Comparison of ENCODE assay signal across 18 cellular contexts in the genomic region with DNA sequence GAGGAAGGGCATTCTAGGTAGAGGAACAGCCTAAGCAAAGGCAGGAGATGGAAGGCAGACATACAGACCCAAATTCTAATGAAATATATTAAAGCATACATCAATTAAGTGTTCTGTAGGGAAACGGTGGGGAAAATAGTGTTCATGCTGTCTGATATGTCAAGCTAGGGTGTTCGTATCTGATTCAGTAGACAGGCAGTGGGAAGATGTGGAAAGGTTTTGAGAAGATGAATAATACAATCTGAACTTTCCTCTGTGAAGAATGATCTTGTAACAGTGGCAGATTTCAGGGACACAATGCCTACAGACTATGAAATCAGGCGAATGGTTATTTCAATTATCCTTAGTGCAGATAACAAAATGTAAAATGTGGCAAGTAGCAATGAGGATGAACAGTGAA.
DNase-seq lines count a peak whose midpoint lies in the region; TF ChIP-seq lines count a peak whose summit lies in the region.
"Had no signal": no experiment of that assay in that cellular context is flagged by ENCODE, and none has a peak within 500 bp of the region (broad histone marks: within the 10 kb centered on the region; RNA-seq: fewer than 3 reads in every experiment).

No MANE protein-coding gene starts in this region.

- H3K79me2 ChIP-seq in PC-9 (ENCODE audit: low read depth): no peaks in the 10 kb centered on the region

- H3K4me3 ChIP-seq in PC-9: no peak overlapping the region
- H3K4me3 ChIP-seq in lower leg skin (ENCODE audit: low read depth, poor library complexity, severe bottlenecking): no peak overlapping the region
- H3K4me3 ChIP-seq: BLaER1, HAP-1 had no signal

- 0 out of 2 replicates have a peak overlapping the region, but pooled peaks have one; percentile 33 for H2AFZ ChIP-seq in PC-9

- 0 out of 2 replicates have a peak, but pooled peaks cover 5% of the 10 kb centered on the region for H3K4me1 ChIP-seq in PC-9 (replicated peaks; ENCODE audit: insufficient read depth)
- H3K4me1 ChIP-seq: BLaER1, Caco-2, HAP-1 had no signal

- no peak for TF ChIP-seq POLR2A in lower leg skin (IDR thresholded peaks at IDR 0.05)

- no peak overlapping the region for H3K4me2 ChIP-seq in PC-9
- H3K4me2 ChIP-seq: BLaER1 had no signal

- intact Hi-C loops in PC-9 (cut with micrococcal nuclease; ENCODE audit: unreplicated experiment): no loop called here
- intact Hi-C loops in lower leg skin (cut with DNase I; ENCODE audit: low total_unique reads): no loop called here

- H3K27ac ChIP-seq in PC-9: no peak overlapping the region
- H3K27ac ChIP-seq in caudate nucleus (ENCODE audit: low read depth, low read length): peak overlapping the region; percentile 59
- H3K27ac ChIP-seq: BLaER1, C4-2B had no signal

- no peaks in the 10 kb centered on the region for H3K9me2 ChIP-seq in PC-9 (ENCODE audit: insufficient read depth)

- POLR2A ChIA-PET in PC-9 (lab: Charles Lee; ENCODE audit: unreplicated experiment): no interaction called here

- no peak for TF ChIP-seq CTCF in PC-9 (conservative IDR thresholded peaks at IDR 0.05)
- TF ChIP-seq CTCF in lower leg skin (IDR thresholded peaks at IDR 0.05): no peak

- no peaks in the 10 kb centered on the region for H3K27me3 ChIP-seq in PC-9 (ENCODE audit: insufficient read depth, low read depth)
- H3K27me3 ChIP-seq: BLaER1 had no signal

- BruUV-seq in PC-9 (replicated peaks; lab: Mats Ljungman, UMichigan): no TSS peak

- H3K36me3 ChIP-seq in PC-9 (ENCODE audit: low read depth): no peaks in the 10 kb centered on the region
- H3K36me3 ChIP-seq: BLaER1, HAP-1 had no signal

- no peaks in the 10 kb centered on the region; the same call in 1 of the 2 replicates for H3K9me3 ChIP-seq in PC-9 (ENCODE audit: insufficient read depth, low read depth)
- H3K9me3 ChIP-seq: Caco-2, HAP-1 had no signal

- 0 out of 2 replicates have a peak, but pooled peaks cover 4% of the 10 kb centered on the region for H3F3A ChIP-seq in PC-9 (ENCODE audit: insufficient read depth, low read depth)

- CTCF ChIA-PET in PC-9 (lab: Charles Lee): no interaction called here

- no peaks in the 10 kb centered on the region for H4K20me1 ChIP-seq in PC-9 (ENCODE audit: insufficient read depth)
- H4K20me1 ChIP-seq: BLaER1 had no signal

- 80 to 87% methylated on average over 3 of the region's 3 CpGs for WGBS in lower leg skin, 2 donors

- DNase-seq in PC-9: no peak
- DNase-seq in caudate nucleus (lab: John Stamatoyannopoulos, UW): peak in 5 of 61 donors; percentile 1 to 82 (median 32)
- peak; percentile 65 for DNase-seq in putamen (ENCODE audit: low spot score)
- no peak for DNase-seq in lower leg skin (ENCODE audit: low spot score in 2 of 2)
- DNase-seq in DMS153 treated with DMSO at 0.1 percent for 48 hours (lab: John Stamatoyannopoulos, UW; ENCODE audit: unreplicated experiment): no peak
- no peak for DNase-seq in NCI-H1930 (lab: John Stamatoyannopoulos, UW)
- DNase-seq: Caco-2; CD4-positive, CD25-positive, alpha-beta regulatory T cell; CD8-positive, alpha-beta T cell; DMS 273 treated with DMSO at 0.1 percent for 48 hours; DMS53; DMS79 treated with DMSO at 0.1 percent for 48 hours; GF-D8; GOT3; HFFc6 had no signal
